ENCODE assay signal across 26 cellular contexts in the genomic region with DNA sequence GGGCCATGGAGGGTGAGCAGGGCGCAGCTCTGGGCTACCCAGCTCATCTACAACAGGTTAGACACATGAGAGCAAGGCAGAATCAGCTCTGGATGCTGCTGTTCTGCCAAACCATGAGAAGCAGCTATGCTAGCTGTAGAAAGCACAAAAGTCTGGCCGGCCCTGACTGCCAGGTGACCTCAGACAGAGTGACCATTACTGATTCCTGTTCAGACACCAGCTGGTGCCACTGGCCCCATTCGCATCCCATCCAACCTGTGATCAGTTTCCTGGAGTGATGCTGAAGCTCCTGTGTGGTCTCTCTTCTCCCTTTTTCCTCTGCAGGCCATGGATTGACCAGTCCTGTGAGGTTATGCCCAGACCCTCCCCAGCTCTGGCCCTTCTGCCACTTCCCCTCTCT. TPM values are rescaled to one million over a fixed set of nuclear protein-coding genes. Genes with fewer than 3 reads are reported as not detected.
DNase-seq lines count a peak whose midpoint lies in the region; TF ChIP-seq lines count a peak whose summit lies in the region.
"Had no signal": no experiment of that assay in that cellular context is flagged by ENCODE, and none has a peak within 500 bp of the region (broad histone marks: within the 10 kb centered on the region; RNA-seq: fewer than 3 reads in every experiment).

No MANE protein-coding gene starts in this region.

- no peaks in the 10 kb centered on the region for H3K36me3 ChIP-seq in HEK293 (ENCODE audit: control insufficient read depth in 2 of 2, insufficient read depth in 1 of 2, low read length in 2 of 2)
- no peaks in the 10 kb centered on the region for H3K36me3 ChIP-seq in cardiac muscle cell
- H3K36me3 ChIP-seq in ascending aorta: no peaks in the 10 kb centered on the region
- H3K36me3 ChIP-seq: transverse colon had no signal

- DNase-seq in activated CD4-positive, alpha-beta T cell treated with anti-CD3 and anti-CD28 coated beads, Interleukin-2, amount 10 ng/mL, durations not matched to agents 24 days and 14 days: peak; percentile 53
- DNase-seq in activated CD4-positive, alpha-beta T cell treated with anti-CD3 and anti-CD28 coated beads for 1 hour: no peak
- DNase-seq in cardiac muscle cell (ENCODE audit: low read depth in 1 of 2, low spot score in 1 of 2) (no peak), nephron progenitor cell (no peak), chondrocyte (ENCODE audit: low spot score) (no peak), DMS53 treated with DMSO at 0.1 percent for 48 hours (lab: John Stamatoyannopoulos, UW; ENCODE audit: unreplicated experiment) (no peak), ascending aorta (ENCODE audit: low spot score in 2 of 2) (no peak)
- DNase-seq: activated CD4-positive, alpha-beta T cell treated with anti-CD3 and anti-CD28 coated beads for 48 hours; activated naive CD4-positive, alpha-beta T cell treated with anti-CD3 and anti-CD28 coated beads, Interleukin-2, amount 10 ng/mL, durations not matched to agents 7 days and 5 days; aorta; DMS79 treated with DMSO at 0.1 percent for 48 hours; erythroblast; foreskin fibroblast; kidney; NCI-H1092; NCI-H1930; PC-9; retina; SIG-M5; stimulated activated CD4-positive, alpha-beta T cell treated with anti-CD3 and anti-CD28 coated beads, Interleukin-12 subunit alpha, Interleukin-12 subunit beta, amount 100 ng/mL, for 4 hours; stimulated activated CD4-positive, alpha-beta T cell treated with anti-CD3 and anti-CD28 coated beads, Interleukin-4, amount 100 ng/mL, for 4 hours; stimulated activated naive CD8-positive, alpha-beta T cell treated with anti-CD3 and anti-CD28 coated beads, Interleukin-15, amount 100 ng/mL, for 72 hours; T-helper 1 cell; transverse colon had no signal

- no peaks in the 10 kb centered on the region for H3K27me3 Mint-ChIP-seq in activated CD4-positive, alpha-beta T cell treated with anti-CD3 and anti-CD28 coated beads, Interleukin-2, amount 10 ng/mL, durations not matched to agents 24 days and 14 days
- H3K27me3 Mint-ChIP-seq in nephron progenitor cell (ENCODE audit: low read depth, poor library complexity) (no peaks in the 10 kb centered on the region), chondrocyte (ENCODE audit: low read depth) (no peaks in the 10 kb centered on the region)
- H3K27me3 Mint-ChIP-seq: stimulated activated naive CD8-positive, alpha-beta T cell treated with anti-CD3 and anti-CD28 coated beads, Interleukin-15, amount 100 ng/mL, for 72 hours had no signal

- no peaks in the 10 kb centered on the region for H3K9me3 ChIP-seq in HEK293 (ENCODE audit: control insufficient read depth, insufficient read depth, low read depth, low read length)
- no peaks in the 10 kb centered on the region for H3K9me3 ChIP-seq in cardiac muscle cell (ENCODE audit: low read depth)
- H3K9me3 ChIP-seq in ascending aorta: no peaks in the 10 kb centered on the region
- H3K9me3 ChIP-seq: transverse colon had no signal

- no peak overlapping the region for H3K27ac Mint-ChIP-seq in activated CD4-positive, alpha-beta T cell treated with anti-CD3 and anti-CD28 coated beads, Interleukin-2, amount 10 ng/mL, durations not matched to agents 24 days and 14 days
- peak overlapping the region; percentile 35 for H3K27ac Mint-ChIP-seq in nephron progenitor cell
- H3K27ac Mint-ChIP-seq in chondrocyte (ENCODE audit: unreplicated experiment): no peak overlapping the region
- H3K27ac Mint-ChIP-seq: activated naive CD4-positive, alpha-beta T cell treated with anti-CD3 and anti-CD28 coated beads, Interleukin-2, amount 10 ng/mL, durations not matched to agents 7 days and 5 days; stimulated activated naive CD8-positive, alpha-beta T cell treated with anti-CD3 and anti-CD28 coated beads, Interleukin-15, amount 100 ng/mL, for 72 hours had no signal

- TF ChIP-seq CTCF in HEK293 (tag by site-specific recombination; IDR thresholded peaks at IDR 0.05) (no peak), cardiac muscle cell (IDR thresholded peaks at IDR 0.05; ENCODE audit: low read depth, low read length) (no peak), nephron progenitor cell (IDR thresholded peaks at IDR 0.05) (no peak), chondrocyte (IDR thresholded peaks at IDR 0.05) (no peak), ascending aorta (IDR thresholded peaks at IDR 0.05) (no peak)

- intact Hi-C loops in activated CD4-positive, alpha-beta T cell treated with anti-CD3 and anti-CD28 coated beads, Interleukin-2, amount 10 ng/mL, durations not matched to agents 24 days and 14 days (cut with micrococcal nuclease): no loop called here
- intact Hi-C loops in ascending aorta (cut with DNase I): no loop called here

- H3K27me3 ChIP-seq in cardiac muscle cell: no peaks in the 10 kb centered on the region
- no peaks in the 10 kb centered on the region for H3K27me3 ChIP-seq in ascending aorta
- H3K27me3 ChIP-seq: transverse colon had no signal

- CTCF ChIA-PET in HEK293 (lab: Yijun Ruan, JAX): interaction anchor here (0.5 to 0.7 kb wide), 2 partner anchors 261 to 501 kb away, joined by 4 read pairs; no protein-coding TSS in a partner anchor

- H3K4me3 ChIP-seq in HEK293 (ENCODE audit: low read depth, low read length): no peak overlapping the region
- no peak overlapping the region for H3K4me3 ChIP-seq in cardiac muscle cell
- H3K4me3 ChIP-seq in ascending aorta: no peak overlapping the region
- H3K4me3 ChIP-seq: GM12878, PC-9, transverse colon had no signal

- H3K9me3 Mint-ChIP-seq in activated CD4-positive, alpha-beta T cell treated with anti-CD3 and anti-CD28 coated beads, Interleukin-2, amount 10 ng/mL, durations not matched to agents 24 days and 14 days: no peaks in the 10 kb centered on the region
- H3K9me3 Mint-ChIP-seq in nephron progenitor cell: peaks cover 10% of the 10 kb centered on the region
- H3K9me3 Mint-ChIP-seq in chondrocyte (ENCODE audit: low read depth): no peaks in the 10 kb centered on the region
- H3K9me3 Mint-ChIP-seq: activated naive CD4-positive, alpha-beta T cell treated with anti-CD3 and anti-CD28 coated beads, Interleukin-2, amount 10 ng/mL, durations not matched to agents 7 days and 5 days; stimulated activated naive CD8-positive, alpha-beta T cell treated with anti-CD3 and anti-CD28 coated beads, Interleukin-15, amount 100 ng/mL, for 72 hours had no signal

- no peak overlapping the region for H3K4me3 Mint-ChIP-seq in activated CD4-positive, alpha-beta T cell treated with anti-CD3 and anti-CD28 coated beads, Interleukin-2, amount 10 ng/mL, durations not matched to agents 24 days and 14 days
- H3K4me3 Mint-ChIP-seq in nephron progenitor cell (no peak overlapping the region), chondrocyte (ENCODE audit: unreplicated experiment) (no peak overlapping the region)
- H3K4me3 Mint-ChIP-seq: activated naive CD4-positive, alpha-beta T cell treated with anti-CD3 and anti-CD28 coated beads, Interleukin-2, amount 10 ng/mL, durations not matched to agents 7 days and 5 days; stimulated activated naive CD8-positive, alpha-beta T cell treated with anti-CD3 and anti-CD28 coated beads, Interleukin-15, amount 100 ng/mL, for 72 hours had no signal

- H3K27ac ChIP-seq in HEK293 (ENCODE audit: extremely low read depth, low read depth, low read length): no peak overlapping the region; the same call in 1 of the 2 replicates
- peak overlapping the region; percentile 48 for H3K27ac ChIP-seq in cardiac muscle cell
- peak overlapping the region in 1 of 2 donors; percentile 5 for H3K27ac ChIP-seq in ascending aorta
- H3K27ac ChIP-seq: PC-9, transverse colon had no signal

- H3K4me1 Mint-ChIP-seq in activated CD4-positive, alpha-beta T cell treated with anti-CD3 and anti-CD28 coated beads, Interleukin-2, amount 10 ng/mL, durations not matched to agents 24 days and 14 days: peaks cover 44% of the 10 kb centered on the region
- H3K4me1 Mint-ChIP-seq in nephron progenitor cell (peaks cover 29% of the 10 kb centered on the region), chondrocyte (ENCODE audit: low read depth) (peaks cover 67% of the 10 kb centered on the region)

- H3K36me3 Mint-ChIP-seq in activated CD4-positive, alpha-beta T cell treated with anti-CD3 and anti-CD28 coated beads, Interleukin-2, amount 10 ng/mL, durations not matched to agents 24 days and 14 days (ENCODE audit: low read depth): peaks cover 2% of the 10 kb centered on the region
- H3K36me3 Mint-ChIP-seq in nephron progenitor cell (ENCODE audit: low read depth) (peaks cover 24% of the 10 kb centered on the region), chondrocyte (ENCODE audit: low read depth) (no peaks in the 10 kb centered on the region)

- POLR2A ChIA-PET in HEK293 (lab: Yijun Ruan, JAX): no interaction called here

- H3K4me1 ChIP-seq in HEK293 (ENCODE audit: control insufficient read depth, insufficient read depth, low read length): peaks cover 19% of the 10 kb centered on the region
- H3K4me1 ChIP-seq in cardiac muscle cell (ENCODE audit: low read depth): peaks cover 9% of the 10 kb centered on the region
- peaks cover 0 to 17% of the 10 kb centered on the region in 2 donors for H3K4me1 ChIP-seq in ascending aorta

TF ChIP-seq in HEK293, 187 proteins besides CTCF, POLR2A, EP300 and RAD21:
- TF ChIP-seq ZNF529 (tag by site-specific recombination; IDR thresholded peaks at IDR 0.05; ENCODE audit: insufficient replicate concordance) (no peak), ZNF600 (tag by site-specific recombination; IDR thresholded peaks at IDR 0.05) (peak; percentile 28; the same call in 1 of the 2 replicates), GLIS1 (tag by site-specific recombination; IDR thresholded peaks at IDR 0.05) (no peak)

RNA-seq across cellular contexts. Expression of a gene that starts 14.3 kb away (rescaled TPM):
- total RNA-seq in activated CD4-positive, alpha-beta T cell treated with anti-CD3 and anti-CD28 coated beads, Interleukin-2, amount 10 ng/mL, durations not matched to agents 24 days and 14 days: 34.0 and 35.2 TPM in 2 replicates
- total RNA-seq in cardiac muscle cell (68.8 and 89.5 TPM in 2 replicates), chondrocyte (133 to 184 TPM (median 137 TPM) in 3 replicates), ascending aorta (51.1 TPM)
- polyA plus RNA-seq in cardiac muscle cell: 99.9 and 120 TPM in 2 replicates
